ENCODE assay signal across 8 cellular contexts in genomic region chr3:13414040-13414729, GRCh38. TPM values are rescaled to one million over a fixed set of nuclear protein-coding genes. Genes with fewer than 3 reads are reported as not detected.
A peak's percentile ranks its signal among the peaks of the same experiment; 100 is the strongest.
DNase-seq lines count a peak whose midpoint lies in the region; ATAC-seq and TF ChIP-seq lines count a peak whose summit lies in the region.

No MANE protein-coding gene starts in this region.

- intact Hi-C loops in Right ventricle myocardium superior (cut with DNase I), result no loop called here

- in situ Hi-C loops in brain microvascular endothelial cell (cut with HindIII; ENCODE audit: low pct_ligation_motif_present, low sequenced_read_pairs), result no loop called here

- TF ChIP-seq POLR2A in GM10847 (IDR thresholded peaks at IDR 0.05; ENCODE audit: extremely low read depth, insufficient read length), result peak; percentile 30

- H3K36me3 ChIP-seq in brain microvascular endothelial cell (replicated peaks), result no peaks in the 10 kb centered on the region

- peaks cover 2% of the 10 kb centered on the region for H3K27me3 ChIP-seq in brain microvascular endothelial cell (replicated peaks)

- ATAC-seq in GM21619 (IDR thresholded peaks at IDR 0.05; ENCODE audit: unreplicated experiment), result peak; percentile 87
- ATAC-seq in Right ventricle myocardium superior (ENCODE audit: poor library complexity), result peak; percentile 85

- DNase-seq in KG1 (lab: John Stamatoyannopoulos, UW) (peak; percentile 98), Right ventricle myocardium superior (peak; percentile 73), cortex of kidney (lab: John Stamatoyannopoulos, UW) (no peak), brain microvascular endothelial cell (no peak)
- DNase-seq in activated CD4-positive, alpha-beta T cell treated with anti-CD3 and anti-CD28 coated beads, Interleukin-2, amount 50 U/mL, for 48 hours, result peak; percentile 72 to 80
- peak; percentile 55 for DNase-seq in stimulated activated CD8-positive, alpha-beta memory T cell treated with anti-CD3 and anti-CD28 coated beads, Interleukin-12 subunit alpha, Interleukin-12 subunit beta, amount 100 ng/mL, for 4 hours (ENCODE audit: low read depth)

- no peak overlapping the region for H3K4me3 ChIP-seq in brain microvascular endothelial cell (ENCODE audit: low read depth, low read length)

- TF ChIP-seq CTCF in brain microvascular endothelial cell (IDR thresholded peaks at IDR 0.05; ENCODE audit: low read depth, low read length, missing control alignments), result no peak

- no peak overlapping the region for H3K27ac ChIP-seq in brain microvascular endothelial cell

RNA-seq across cellular contexts. Expression of gene NUP210, which starts 5.9 kb away (rescaled TPM):
- 2.7 TPM for total RNA-seq in Right ventricle myocardium superior

Comparison
In these comparisons a context has a peak if more than half of its experiments do, and no peak if none do; other contexts are left out.
1. DNase-seq: peak in KG1 (single experiment), activated CD4-positive, alpha-beta T cell treated with anti-CD3 and anti-CD28 coated beads, Interleukin-2, amount 50 U/mL, for 48 hours (2 of 2), Right ventricle myocardium superior (single experiment) and stimulated activated CD8-positive, alpha-beta memory T cell treated with anti-CD3 and anti-CD28 coated beads, Interleukin-12 subunit alpha, Interleukin-12 subunit beta, amount 100 ng/mL, for 4 hours (single experiment); none in cortex of kidney (single experiment) and brain microvascular endothelial cell (single experiment).